ENCODE assay signal across 28 cellular contexts in genomic region chr2:75603477-75603876, GRCh38. TPM values are rescaled to one million over a fixed set of nuclear protein-coding genes. Genes with fewer than 3 reads are reported as not detected.
DNase-seq lines count a peak whose midpoint lies in the region; ATAC-seq and TF ChIP-seq lines count a peak whose summit lies in the region.
"Had no signal": no experiment of that assay in that cellular context is flagged by ENCODE, and none has a peak within 500 bp of the region (broad histone marks: within the 10 kb centered on the region; RNA-seq: fewer than 3 reads in every experiment).

No MANE protein-coding gene starts in this region.

- intact Hi-C loops in head of caudate nucleus (cut with DNase I), result no loop called here

- H3K4me3 Mint-ChIP-seq in osteocyte (ENCODE audit: unreplicated experiment), result no peak overlapping the region
- H3K4me3 Mint-ChIP-seq: activated CD4-positive, alpha-beta T cell treated with anti-CD3 and anti-CD28 coated beads, Interleukin-2, amount 10 ng/mL, durations not matched to agents 7 days and 5 days; activated naive CD4-positive, alpha-beta T cell treated with anti-CD3 and anti-CD28 coated beads, Interleukin-2, amount 50 U/mL, for 24 hours; H9; immature natural killer cell; stimulated activated naive CD8-positive, alpha-beta T cell treated with anti-CD3 and anti-CD28 coated beads, Interleukin-15, amount 100 ng/mL, for 72 hours had no signal

- peak overlapping the region; percentile 72 for H3K27ac Mint-ChIP-seq in osteocyte (ENCODE audit: unreplicated experiment)
- H3K27ac Mint-ChIP-seq: activated CD4-positive, alpha-beta T cell treated with anti-CD3 and anti-CD28 coated beads, Interleukin-2, amount 10 ng/mL, durations not matched to agents 7 days and 5 days; activated naive CD4-positive, alpha-beta T cell treated with anti-CD3 and anti-CD28 coated beads, Interleukin-2, amount 50 U/mL, for 24 hours; H9; immature natural killer cell; stimulated activated naive CD8-positive, alpha-beta T cell treated with anti-CD3 and anti-CD28 coated beads, Interleukin-15, amount 100 ng/mL, for 72 hours had no signal

- no peaks in the 10 kb centered on the region for H3K9me3 Mint-ChIP-seq in osteocyte (ENCODE audit: unreplicated experiment)
- H3K9me3 Mint-ChIP-seq: activated CD4-positive, alpha-beta T cell treated with anti-CD3 and anti-CD28 coated beads, Interleukin-2, amount 10 ng/mL, durations not matched to agents 7 days and 5 days; activated naive CD4-positive, alpha-beta T cell treated with anti-CD3 and anti-CD28 coated beads, Interleukin-2, amount 50 U/mL, for 24 hours; H9; immature natural killer cell; stimulated activated naive CD8-positive, alpha-beta T cell treated with anti-CD3 and anti-CD28 coated beads, Interleukin-15, amount 100 ng/mL, for 72 hours had no signal

- H3K4me1 Mint-ChIP-seq in osteocyte (ENCODE audit: unreplicated experiment), result peaks cover 81% of the 10 kb centered on the region
- H3K4me1 Mint-ChIP-seq: activated CD4-positive, alpha-beta T cell treated with anti-CD3 and anti-CD28 coated beads, Interleukin-2, amount 10 ng/mL, durations not matched to agents 7 days and 5 days; activated naive CD4-positive, alpha-beta T cell treated with anti-CD3 and anti-CD28 coated beads, Interleukin-2, amount 50 U/mL, for 24 hours; immature natural killer cell; stimulated activated naive CD8-positive, alpha-beta T cell treated with anti-CD3 and anti-CD28 coated beads, Interleukin-15, amount 100 ng/mL, for 72 hours had no signal

- DNase-seq in EH (ENCODE audit: low read depth) (peak; percentile 39), M059J (ENCODE audit: low read depth) (peak; percentile 55), epidermal melanocyte (ENCODE audit: insufficient read length, low spot score) (peak; percentile 23), osteocyte (ENCODE audit: extremely low spot score, unreplicated experiment) (no peak), head of caudate nucleus (no peak), glomerular visceral epithelial cell (ENCODE audit: extremely low spot score) (no peak)
- DNase-seq: activated CD4-positive, alpha-beta T cell treated with anti-CD3 and anti-CD28 coated beads, Interleukin-2, amount 10 ng/mL, durations not matched to agents 7 days and 5 days; amygdala; COR-L47; H9; immature natural killer cell; Kasumi-1; mesendoderm; NCI-H1436; NCI-H2081 treated with DMSO at 0.1 percent for 48 hours; NCI-H226; NCI-H526 treated with DMSO at 0.1 percent for 48 hours; NK-92 treated with Interleukin-12 subunit alpha and Interleukin-12 subunit beta, amount 100 ng/mL, for 24 hours; SHP77; stimulated activated CD8-positive, alpha-beta memory T cell treated with anti-CD3 and anti-CD28 coated beads, Interleukin-4, amount 100 ng/mL, for 48 hours; stimulated activated naive CD8-positive, alpha-beta T cell treated with anti-CD3 and anti-CD28 coated beads, Interleukin-15, amount 100 ng/mL, for 72 hours; T-helper 9 cell; uterus; WERI-Rb-1 had no signal

- no peaks in the 10 kb centered on the region for H3K27me3 Mint-ChIP-seq in osteocyte (ENCODE audit: unreplicated experiment)

- ATAC-seq in HG02623 (IDR thresholded peaks at IDR 0.05; ENCODE audit: unreplicated experiment), result no peak
- ATAC-seq: left lobe of liver; stimulated activated naive CD8-positive, alpha-beta T cell treated with anti-CD3 and anti-CD28 coated beads, Interleukin-15, amount 100 ng/mL, for 72 hours had no signal

- no peak for TF ChIP-seq CTCF in osteocyte (IDR thresholded peaks at IDR 0.05)

- H3K36me3 Mint-ChIP-seq in osteocyte (ENCODE audit: unreplicated experiment), result no peaks in the 10 kb centered on the region
- H3K36me3 Mint-ChIP-seq: activated naive CD4-positive, alpha-beta T cell treated with anti-CD3 and anti-CD28 coated beads, Interleukin-2, amount 50 U/mL, for 24 hours; immature natural killer cell had no signal

RNA-seq across cellular contexts. Expression of gene EVA1A, which starts 42.7 kb away (rescaled TPM):
- total RNA-seq in M059J (2014; rRNA removed; shearing (Covaris generic)), result 122 and 124 TPM in 2 replicates
- total RNA-seq in osteocyte, result 30.7 and 33.5 TPM in 2 replicates
- total RNA-seq: activated CD8-positive, alpha-beta memory T cell treated with anti-CD3 and anti-CD28 coated beads for 36 hours had no signal

RNA-seq across cellular contexts. Expression of gene MRPL19, which starts 43.1 kb away (rescaled TPM):
- 51.0 and 71.6 TPM in 2 replicates for total RNA-seq in M059J (2014; rRNA removed; shearing (Covaris generic))
- total RNA-seq in osteocyte, result 44.8 and 46.6 TPM in 2 replicates

Comparison
In these comparisons a context has a peak if more than half of its experiments do, and no peak if none do; other contexts are left out.
1. DNase-seq: peak in EH (single experiment), M059J (single experiment) and epidermal melanocyte (single experiment); none in osteocyte (single experiment), head of caudate nucleus (0 of 42) and glomerular visceral epithelial cell (single experiment).